ENCODE assay signal across 26 cellular contexts in genomic region chr10:105714728-105715127, GRCh38.
"Had no signal": no experiment of that assay in that cellular context is flagged by ENCODE, and none has a peak within 500 bp of the region (broad histone marks: within the 10 kb centered on the region; RNA-seq: fewer than 3 reads in every experiment).

No MANE protein-coding gene starts in this region.

- H3K9me3 ChIP-seq: lower lobe of right lung, neutrophil, ovary, suprapubic skin, thoracic aorta, uterus had no signal

- H3K4me1 ChIP-seq: left lung, lower lobe of right lung, neural progenitor cell, spleen, suprapubic skin, tibial nerve, uterus had no signal

- H3K27ac ChIP-seq: left lung, lower lobe of right lung, neural progenitor cell, neutrophil, ovary, spleen, suprapubic skin, thoracic aorta, tibial nerve, uterus had no signal

- H3K27me3 ChIP-seq: left lung, neural progenitor cell, neutrophil, ovary, spleen, suprapubic skin, tibial nerve, uterus had no signal

- H3K4me3 ChIP-seq: left lung, lower lobe of right lung, neural progenitor cell, ovary, spleen, suprapubic skin, thoracic aorta, tibial nerve, uterus had no signal

- ATAC-seq: left cardiac atrium; left lung; lower lobe of right lung; natural killer cell; right cardiac atrium; sciatic nerve; stimulated activated effector memory CD8-positive, alpha-beta T cell treated with anti-CD3 and anti-CD28 coated beads, Interleukin-12 subunit alpha, Interleukin-12 subunit beta, amount 100 ng/mL, for 72 hours had no signal

- H2AFZ ChIP-seq: neural progenitor cell had no signal

- DNase-seq: hippocampal formation; kidney; left cardiac atrium; left lung; lower lobe of right lung; mammary epithelial cell; mesenchymal stem cell; naive B cell; natural killer cell; nephron progenitor cell; occipital lobe; ovary; retina; right cardiac atrium; small intestine; spleen; stimulated activated CD4-positive, alpha-beta T cell treated with anti-CD3 and anti-CD28 coated beads, Interleukin-4, amount 100 ng/mL, for 24 hours; stimulated activated naive CD4-positive, alpha-beta T cell; uterus had no signal

- H3K4me2 ChIP-seq: neural progenitor cell had no signal

- H3K36me3 ChIP-seq: left lung, lower lobe of right lung, neural progenitor cell, neutrophil, ovary, spleen, suprapubic skin, thoracic aorta, tibial nerve, uterus had no signal
